ENCODE assay signal across 18 cellular contexts in genomic region chr22:47207846-47208554, GRCh38.
DNase-seq lines count a peak whose midpoint lies in the region; ATAC-seq, FAIRE-seq and TF ChIP-seq lines count a peak whose summit lies in the region.
"Had no signal": no experiment of that assay in that cellular context is flagged by ENCODE, and none has a peak within 500 bp of the region (broad histone marks: within the 10 kb centered on the region; RNA-seq: fewer than 3 reads in every experiment).

No MANE protein-coding gene starts in this region.

- peak; percentile 2 for DNase-seq in activated CD4-positive, alpha-beta T cell treated with anti-CD3 and anti-CD28 coated beads for 1 hour
- no peak for DNase-seq in activated CD4-positive, alpha-beta T cell treated with anti-CD3 and anti-CD28 coated beads, Interleukin-2, amount 10 ng/mL, durations not matched to agents 7 days and 5 days
- peak; percentile 22 for DNase-seq in activated CD8-positive, alpha-beta memory T cell treated with anti-CD3 and anti-CD28 coated beads, Interleukin-2, amount 50 U/mL, for 48 hours
- DNase-seq in mesenteric fat pad (ENCODE audit: low spot score) (peak; percentile 62), stomach (peak; percentile 20), NCI-H1092 treated with DMSO at 0.1 percent for 48 hours (lab: John Stamatoyannopoulos, UW) (no peak), HTR-8/SVneo (ENCODE audit: insufficient read length, low spot score) (no peak)
- DNase-seq: 8988T, DMS 273 treated with DMSO at 0.1 percent for 48 hours, H7, NCI-H1105, NCI-H1694 treated with DMSO at 0.1 percent for 48 hours, PC-3, SHP77 had no signal

- intact Hi-C loops in stomach (cut with DNase I; ENCODE audit: low total_unique reads): no loop called here

- no peak for FAIRE-seq in HTR-8/SVneo (lab: Jason Lieb, UNC)
- FAIRE-seq: HepG2 had no signal

- no peak overlapping the region for H3K4me3 Mint-ChIP-seq in activated CD4-positive, alpha-beta T cell treated with anti-CD3 and anti-CD28 coated beads, Interleukin-2, amount 10 ng/mL, durations not matched to agents 7 days and 5 days

- H3K9me3 Mint-ChIP-seq in activated CD4-positive, alpha-beta T cell treated with anti-CD3 and anti-CD28 coated beads, Interleukin-2, amount 10 ng/mL, durations not matched to agents 7 days and 5 days: peaks cover 7% of the 10 kb centered on the region

- ATAC-seq in GM21786 (IDR thresholded peaks at IDR 0.05; ENCODE audit: unreplicated experiment): no peak
- ATAC-seq: HepG2, PC-3 had no signal

- CTCF ChIA-PET in activated CD4-positive, alpha-beta T cell treated with anti-CD3 and anti-CD28 coated beads, Interleukin-2, amount 10 ng/mL, durations not matched to agents 7 days and 5 days (lab: Charles Lee): no interaction called here

- no peaks in the 10 kb centered on the region for H3K4me1 Mint-ChIP-seq in activated CD4-positive, alpha-beta T cell treated with anti-CD3 and anti-CD28 coated beads, Interleukin-2, amount 10 ng/mL, durations not matched to agents 7 days and 5 days

- no peak for TF ChIP-seq EP300 in stomach (IDR thresholded peaks at IDR 0.05)

- 79 to 89% (median 87%) methylated on average over 12 of the region's 12 CpGs for WGBS in stomach, 5 donors

- H3K36me3 Mint-ChIP-seq in activated CD4-positive, alpha-beta T cell treated with anti-CD3 and anti-CD28 coated beads, Interleukin-2, amount 10 ng/mL, durations not matched to agents 7 days and 5 days (ENCODE audit: low read depth): no peaks in the 10 kb centered on the region

- no peaks in the 10 kb centered on the region for H3K9me3 ChIP-seq in stomach
- H3K9me3 ChIP-seq: BLaER1 treated with 17β-estradiol and CSF1 and Interleukin-3, amounts not matched to agents 10 nM and 100 nM had no signal

- no peak overlapping the region for H3K27ac ChIP-seq in stomach
- H3K27ac ChIP-seq: BLaER1 treated with 17β-estradiol and CSF1 and Interleukin-3, amounts not matched to agents 10 nM and 100 nM; KMS-11 had no signal

- no peak overlapping the region for H3K27ac Mint-ChIP-seq in activated CD4-positive, alpha-beta T cell treated with anti-CD3 and anti-CD28 coated beads, Interleukin-2, amount 10 ng/mL, durations not matched to agents 7 days and 5 days

- H3K4me1 ChIP-seq in stomach: no peaks in the 10 kb centered on the region
- H3K4me1 ChIP-seq: BLaER1 treated with 17β-estradiol and CSF1 and Interleukin-3, amounts not matched to agents 10 nM and 100 nM had no signal

- H3K4me3 ChIP-seq in stomach: no peak overlapping the region
- H3K4me3 ChIP-seq: BLaER1 treated with 17β-estradiol and CSF1 and Interleukin-3, amounts not matched to agents 10 nM and 100 nM had no signal

- H3K36me3 ChIP-seq in stomach: no peaks in the 10 kb centered on the region
- H3K36me3 ChIP-seq: BLaER1 treated with 17β-estradiol and CSF1 and Interleukin-3, amounts not matched to agents 10 nM and 100 nM had no signal

- no peaks in the 10 kb centered on the region for H3K27me3 Mint-ChIP-seq in activated CD4-positive, alpha-beta T cell treated with anti-CD3 and anti-CD28 coated beads, Interleukin-2, amount 10 ng/mL, durations not matched to agents 7 days and 5 days

- H3K27me3 ChIP-seq in stomach: peaks cover 0 to 51% (median 0%) of the 10 kb centered on the region in 3 donors
- H3K27me3 ChIP-seq: BLaER1 treated with 17β-estradiol and CSF1 and Interleukin-3, amounts not matched to agents 10 nM and 100 nM had no signal

- POLR2A ChIA-PET in activated CD4-positive, alpha-beta T cell treated with anti-CD3 and anti-CD28 coated beads, Interleukin-2, amount 10 ng/mL, durations not matched to agents 7 days and 5 days (lab: Charles Lee): no interaction called here

- no peak for TF ChIP-seq POLR2A in stomach (IDR thresholded peaks at IDR 0.05)

- TF ChIP-seq CTCF in stomach (IDR thresholded peaks at IDR 0.05): no peak

Comparison
In these comparisons a context has a peak if more than half of its experiments do, and no peak if none do; other contexts are left out.
1. DNase-seq: peak in activated CD4-positive, alpha-beta T cell treated with anti-CD3 and anti-CD28 coated beads for 1 hour (single experiment), activated CD8-positive, alpha-beta memory T cell treated with anti-CD3 and anti-CD28 coated beads, Interleukin-2, amount 50 U/mL, for 48 hours (single experiment), mesenteric fat pad (single experiment) and stomach (single experiment); none in activated CD4-positive, alpha-beta T cell treated with anti-CD3 and anti-CD28 coated beads, Interleukin-2, amount 10 ng/mL, durations not matched to agents 7 days and 5 days (single experiment), NCI-H1092 treated with DMSO at 0.1 percent for 48 hours (single experiment) and HTR-8/SVneo (single experiment).